8 cellular contexts compared by ENCODE assay signal in the genomic region with DNA sequence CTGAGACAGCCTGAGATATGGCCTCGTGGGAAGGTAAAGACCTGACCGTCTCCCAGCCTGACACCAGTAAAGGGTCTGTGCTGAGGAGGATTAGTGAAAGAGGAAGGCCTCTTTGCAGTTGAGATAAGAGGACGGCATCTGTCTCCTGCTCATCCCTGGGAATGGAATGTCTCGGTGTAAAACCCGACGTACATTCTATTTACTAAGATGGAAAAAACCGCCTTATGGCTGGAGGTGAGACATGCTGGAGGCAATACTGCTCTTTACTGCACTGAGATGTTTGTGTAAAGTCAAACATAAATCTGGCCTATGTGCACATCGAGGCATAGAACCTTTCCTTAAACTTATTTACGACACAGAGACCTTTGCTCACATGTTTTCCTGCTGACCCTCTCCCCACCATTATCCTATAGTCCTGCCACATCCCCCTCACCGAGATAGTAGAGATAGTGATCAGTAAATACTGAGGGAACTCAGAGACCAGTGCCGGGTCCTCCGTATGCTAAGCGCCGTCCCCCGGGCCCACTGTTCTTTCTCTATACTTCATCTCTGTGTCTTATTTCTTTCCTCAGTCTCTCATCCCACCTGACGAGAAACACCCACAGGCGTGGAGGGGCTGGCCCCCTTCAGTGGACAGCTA. TPM values are rescaled to one million over a fixed set of nuclear protein-coding genes. Genes with fewer than 3 reads are reported as not detected.
DNase-seq lines count a peak whose midpoint lies in the region; ATAC-seq, FAIRE-seq and TF ChIP-seq lines count a peak whose summit lies in the region.
"Not testable (repeated sequence)": the region's sequence is repeated elsewhere in the genome, so short reads cannot be mapped to it uniquely, and the experiment has no call there.

No MANE protein-coding gene starts in this region.

- H3K27ac Mint-ChIP-seq in activated CD4-positive, alpha-beta T cell treated with anti-CD3 and anti-CD28 coated beads, Interleukin-2, amount 10 ng/mL, durations not matched to agents 24 days and 14 days, result not testable (repeated sequence)
- H3K27ac Mint-ChIP-seq in osteocyte (ENCODE audit: unreplicated experiment), result peak overlapping the region; percentile 89

- peaks cover 39% of the 10 kb centered on the region for H3K36me3 Mint-ChIP-seq in activated CD4-positive, alpha-beta T cell treated with anti-CD3 and anti-CD28 coated beads, Interleukin-2, amount 10 ng/mL, durations not matched to agents 24 days and 14 days (ENCODE audit: low read depth)
- not testable (repeated sequence) for H3K36me3 Mint-ChIP-seq in osteocyte (ENCODE audit: unreplicated experiment)

- ATAC-seq in HepG2, result not testable (repeated sequence)

- BruUV-seq in HepG2 (replicated peaks; lab: Mats Ljungman, UMichigan), result not testable (repeated sequence)

- not testable (repeated sequence) for H2AFZ ChIP-seq in HepG2 (ENCODE audit: low read length)

- WGBS in esophagus muscularis mucosa, result 73% methylated on average over 16 of the region's 17 CpGs
- WGBS in HepG2 (ENCODE audit: low lambda C conversion rate), result under 1% methylated on average over 16 of the region's 17 CpGs
- 47% methylated on average over 17 of the region's 17 CpGs for WGBS in urinary bladder

- H3K4me3 ChIP-seq in astrocyte of the cerebellum (ENCODE audit: low read depth, low read length) (peak overlapping the region; percentile 78), esophagus muscularis mucosa (peak overlapping the region; percentile 85 to 95 (median 93)), HepG2 (replicated peaks in 1 of 3; ENCODE audit: insufficient read depth in 1 of 3, low read depth in 2 of 3, low read length in 3 of 3) (peak overlapping the region; percentile 75 to 91 (median 91)), urinary bladder (ENCODE audit: low read depth, low read length) (peak overlapping the region; percentile 20)

- peak overlapping the region; percentile 77 for H3K9ac ChIP-seq in HepG2 (ENCODE audit: insufficient read depth, low read depth, low read length)

- not testable (repeated sequence) for TF ChIP-seq RAD21 in HepG2 (CRISPR knock-in tag; IDR thresholded peaks at IDR 0.05)

- H3K4me1 Mint-ChIP-seq in activated CD4-positive, alpha-beta T cell treated with anti-CD3 and anti-CD28 coated beads, Interleukin-2, amount 10 ng/mL, durations not matched to agents 24 days and 14 days, result peaks cover 44% of the 10 kb centered on the region
- H3K4me1 Mint-ChIP-seq in osteocyte (ENCODE audit: unreplicated experiment), result peaks cover 53% of the 10 kb centered on the region

- not testable (repeated sequence) for H3K9me3 ChIP-seq in esophagus muscularis mucosa
- H3K9me3 ChIP-seq in HepG2 (ENCODE audit: low read length), result peaks cover 19% of the 10 kb centered on the region

- H3K79me2 ChIP-seq in HepG2 (ENCODE audit: insufficient read depth, low read length), result peaks cover 45% of the 10 kb centered on the region

- DNase-seq in D721Med (ENCODE audit: insufficient read length, low spot score); astrocyte of the cerebellum (ENCODE audit: low read depth); esophagus muscularis mucosa (ENCODE audit: extremely low spot score); osteocyte (ENCODE audit: extremely low spot score, unreplicated experiment): not testable (repeated sequence)
- peak; percentile 87 for DNase-seq in NCI-H82 (lab: John Stamatoyannopoulos, UW)
- DNase-seq in activated CD4-positive, alpha-beta T cell treated with anti-CD3 and anti-CD28 coated beads, Interleukin-2, amount 10 ng/mL, durations not matched to agents 24 days and 14 days, result peak; percentile 53
- peak; percentile 54 for DNase-seq in HepG2 (ENCODE audit: low spot score)

- H3K36me3 ChIP-seq in esophagus muscularis mucosa; HepG2 (replicated peaks in 1 of 2; ENCODE audit: control insufficient read depth in 1 of 2, insufficient read depth in 2 of 2, low read length in 2 of 2); urinary bladder (ENCODE audit: insufficient read depth): not testable (repeated sequence)

- in situ Hi-C loops in astrocyte of the cerebellum (cut with HindIII; ENCODE audit: low sequenced_read_pairs); HepG2 (cut with HindIII; ENCODE audit: extremely low pct_ligation_motif_present, low pct_unique_long_range_greater_than_20kb): not testable (repeated sequence)

- not testable (repeated sequence) for H4K20me1 ChIP-seq in HepG2 (ENCODE audit: insufficient read depth, low read length)

- peak overlapping the region; percentile 88 for H3K4me2 ChIP-seq in HepG2 (ENCODE audit: low read depth, low read length)

- POLR2A ChIA-PET in HepG2 (lab: Yijun Ruan, JAX), result interaction anchor here (0.6 to 3.7 kb wide), 4 partner anchors 12 to 1525 kb away, joined by 3 to 19 read pairs (median 12); a partner anchor contains a TSS

- H3K9me3 Mint-ChIP-seq in activated CD4-positive, alpha-beta T cell treated with anti-CD3 and anti-CD28 coated beads, Interleukin-2, amount 10 ng/mL, durations not matched to agents 24 days and 14 days; osteocyte (ENCODE audit: unreplicated experiment): not testable (repeated sequence)

- peak overlapping the region; percentile 46 for H3K4me3 Mint-ChIP-seq in activated CD4-positive, alpha-beta T cell treated with anti-CD3 and anti-CD28 coated beads, Interleukin-2, amount 10 ng/mL, durations not matched to agents 24 days and 14 days
- H3K4me3 Mint-ChIP-seq in osteocyte (ENCODE audit: unreplicated experiment), result not testable (repeated sequence)

- peak; percentile 29 for FAIRE-seq in D721Med (lab: Jason Lieb, UNC)
- FAIRE-seq in HepG2 (lab: Jason Lieb, UNC), result not testable (repeated sequence)

- not testable (repeated sequence) for TF ChIP-seq POLR2A in esophagus muscularis mucosa (IDR thresholded peaks at IDR 0.05; ENCODE audit: low read depth)
- TF ChIP-seq POLR2A in HepG2 (IDR thresholded peaks at IDR 0.05; ENCODE audit: insufficient read depth in 1 of 2, low read depth in 2 of 2, low read length in 2 of 2), result peak in 1 of 2 experiments; percentile 52; a peak in 1 of 4 replicates

- intact Hi-C loops in activated CD4-positive, alpha-beta T cell treated with anti-CD3 and anti-CD28 coated beads, Interleukin-2, amount 10 ng/mL, durations not matched to agents 24 days and 14 days (cut with micrococcal nuclease), result loop anchor here (5.0 to 10.0 kb wide), 3 partner anchors 682 to 1527 kb away; a partner anchor contains a TSS
- intact Hi-C loops in esophagus muscularis mucosa (cut with DNase I), result loop anchor here (2.0 kb wide), 1 partner anchor 22 kb away; no protein-coding TSS in a partner anchor
- intact Hi-C loops in HepG2 (cut with micrococcal nuclease; ENCODE audit: unreplicated experiment), result not testable (repeated sequence)

- not testable (repeated sequence) for TF ChIP-seq EP300 in esophagus muscularis mucosa (IDR thresholded peaks at IDR 0.05); HepG2 (IDR thresholded peaks at IDR 0.05; ENCODE audit: low read depth in 2 of 2, low read length in 2 of 2); HepG2 (CRISPR knock-in tag; IDR thresholded peaks at IDR 0.05; ENCODE audit: borderline replicate concordance)

- not testable (repeated sequence) for TF ChIP-seq CTCF in D721Med (IDR thresholded peaks at IDR 0.05; ENCODE audit: insufficient read depth, missing control alignments); astrocyte of the cerebellum (IDR thresholded peaks at IDR 0.05; ENCODE audit: low read depth, low read length, missing control alignments); esophagus muscularis mucosa (IDR thresholded peaks at IDR 0.05); HepG2 (CRISPR knock-in tag; IDR thresholded peaks at IDR 0.05); osteocyte (IDR thresholded peaks at IDR 0.05)

- H3K27me3 ChIP-seq in esophagus muscularis mucosa; HepG2 (ENCODE audit: control insufficient read depth in 1 of 2, insufficient read depth in 2 of 2, low read length in 2 of 2): not testable (repeated sequence)

- H3K27ac ChIP-seq in esophagus muscularis mucosa (replicated peaks in 1 of 4) (peak overlapping the region; percentile 97 to 100 (median 100)), HepG2 (ENCODE audit: extremely low read length, insufficient read depth, low read length) (peak overlapping the region; percentile 87)
- H3K27ac ChIP-seq in urinary bladder (ENCODE audit: low read depth), result not testable (repeated sequence)

- CTCF ChIA-PET in HepG2 (lab: Yijun Ruan, JAX; ENCODE audit: low intra/inter-chr PET ratio, low total read pairs), result interaction anchor here (1.5 kb wide), 1 partner anchor 44 kb away, joined by 4 read pairs; no protein-coding TSS in a partner anchor

- peaks cover 42 to 67% (median 60%) of the 10 kb centered on the region in 4 donors for H3K4me1 ChIP-seq in esophagus muscularis mucosa
- H3K4me1 ChIP-seq in HepG2 (ENCODE audit: insufficient read depth, low read length), result peaks cover 42% of the 10 kb centered on the region
- not testable (repeated sequence) for H3K4me1 ChIP-seq in urinary bladder (ENCODE audit: insufficient read depth)

- H3K27me3 Mint-ChIP-seq in activated CD4-positive, alpha-beta T cell treated with anti-CD3 and anti-CD28 coated beads, Interleukin-2, amount 10 ng/mL, durations not matched to agents 24 days and 14 days; osteocyte (ENCODE audit: unreplicated experiment): not testable (repeated sequence)

RNA-seq across cellular contexts. Expression of a gene that starts 2.2 kb away (rescaled TPM):
- total RNA-seq in activated CD4-positive, alpha-beta T cell treated with anti-CD3 and anti-CD28 coated beads, Interleukin-2, amount 10 ng/mL, durations not matched to agents 24 days and 14 days, result 127 and 131 TPM in 2 replicates
- total RNA-seq in esophagus muscularis mucosa (100 to 1,000 TPM; 319 to 529 (median 375) TPM), HepG2 (2016; rRNA removed; fragmentation: Illumina TruSeq; extraction: Trizol) (309 and 409 TPM in 2 replicates), osteocyte (146 and 148 TPM in 2 replicates), urinary bladder (141 TPM)
- total RNA-seq in HepG2 (2016; cell fraction: cytosol; rRNA removed; fragmentation: Illumina TruSeq; extraction: Trizol; ENCODE audit: low read depth), result 101 and 108 TPM in 2 replicates
- 290 and 420 TPM in 2 replicates for total RNA-seq in HepG2 (2016; cell fraction: insoluble cytoplasmic fraction; rRNA removed; fragmentation: Illumina TruSeq; extraction: Trizol)
- 163 and 164 TPM in 2 replicates for total RNA-seq in HepG2 (2016; cell fraction: membrane; rRNA removed; fragmentation: Illumina TruSeq; extraction: Trizol)
- 158 and 162 TPM in 2 replicates for total RNA-seq in HepG2 (2016; cell fraction: nucleus; rRNA removed; fragmentation: Illumina TruSeq; extraction: Trizol)
- polyA plus RNA-seq in HepG2 (2011; rRNA removed) (182 and 224 TPM in 2 replicates), urinary bladder (216 TPM)
- 148 and 182 TPM in 2 replicates for polyA plus RNA-seq in HepG2 (2011; cell fraction: cytosol; rRNA removed)
- 77.5 and 98.5 TPM in 2 replicates for polyA plus RNA-seq in HepG2 (2011; cell fraction: nucleus; rRNA removed)
- polyA plus RNA-seq in HepG2 (2012), result 214 and 298 TPM in 2 replicates
- polyA plus RNA-seq in HepG2 (2016; cell fraction: cytosol; fragmentation: Illumina TruSeq; extraction: Trizol; ENCODE audit: low read depth), result 220 and 232 TPM in 2 replicates
- polyA plus RNA-seq in HepG2 (2016; cell fraction: insoluble cytoplasmic fraction; fragmentation: Illumina TruSeq; extraction: Trizol; ENCODE audit: low read depth), result 592 and 617 TPM in 2 replicates
- polyA plus RNA-seq in HepG2 (2016; cell fraction: membrane; fragmentation: Illumina TruSeq; extraction: Trizol; ENCODE audit: low read depth), result 227 and 237 TPM in 2 replicates
- 302 and 311 TPM in 2 replicates for polyA plus RNA-seq in HepG2 (2016; cell fraction: nucleus; fragmentation: Illumina TruSeq; extraction: Trizol; ENCODE audit: insufficient read depth, low read depth)
- 405 and 1,001 TPM in 2 replicates for polyA minus RNA-seq in HepG2 (2011; rRNA and poly(A)+ RNA removed; ENCODE audit: low replicate concordance)
- 141 and 192 TPM in 2 replicates for polyA minus RNA-seq in HepG2 (2011; cell fraction: cytosol; rRNA and poly(A)+ RNA removed)
- 97.6 and 120 TPM in 2 replicates for polyA minus RNA-seq in HepG2 (2011; cell fraction: nucleus; rRNA and poly(A)+ RNA removed)

Comparison
In these comparisons a context has a peak if more than half of its experiments do, and no peak if none do; other contexts are left out.
1. H3K4me3 ChIP-seq: peak in every context shown above with its lines; median percentile 93 in esophagus muscularis mucosa; 91 in HepG2; 78 in astrocyte of the cerebellum; 20 in urinary bladder.